Comparison of ENCODE assay signal across 10 cellular contexts in the genomic region with DNA sequence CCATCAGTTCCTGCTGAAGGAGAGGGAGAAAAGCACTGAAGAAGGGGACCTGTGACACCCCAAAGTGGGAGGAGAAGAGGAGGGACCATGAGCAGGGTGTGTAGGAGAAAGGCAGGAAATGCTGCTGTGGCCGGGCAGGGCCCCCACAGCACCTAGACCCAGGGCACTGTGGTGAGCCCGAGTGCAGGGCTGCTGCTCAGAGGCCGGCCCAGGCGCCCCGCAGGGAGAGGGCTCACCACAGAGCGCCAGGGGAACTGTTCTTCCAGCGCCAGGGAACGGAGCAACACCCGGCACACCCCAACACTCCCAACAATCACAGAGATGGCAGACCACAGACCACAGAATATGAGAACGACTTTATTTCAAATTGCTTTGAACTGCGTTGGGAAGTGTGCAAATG. TPM values are rescaled to one million over a fixed set of nuclear protein-coding genes. Genes with fewer than 3 reads are reported as not detected.
"Had no signal": no experiment of that assay in that cellular context is flagged by ENCODE, and none has a peak within 500 bp of the region (broad histone marks: within the 10 kb centered on the region; RNA-seq: fewer than 3 reads in every experiment).

No MANE protein-coding gene starts in this region.

RNA-seq across cellular contexts. Expression of a gene that starts 44.3 kb away (rescaled TPM):
- total RNA-seq: ascending aorta, bronchial epithelial cell, SJSA1 had no signal

RNA-seq across cellular contexts. Expression of a gene that starts 55.4 kb away (rescaled TPM):
- total RNA-seq: ascending aorta, bronchial epithelial cell, esophagus squamous epithelium, left colon, lung, posterior vena cava, right atrium auricular region, SJSA1, transverse colon, WTC11 had no signal
- polyA plus RNA-seq: lung had no signal
